1 cellular context compared by ENCODE assay signal in the genomic region with DNA sequence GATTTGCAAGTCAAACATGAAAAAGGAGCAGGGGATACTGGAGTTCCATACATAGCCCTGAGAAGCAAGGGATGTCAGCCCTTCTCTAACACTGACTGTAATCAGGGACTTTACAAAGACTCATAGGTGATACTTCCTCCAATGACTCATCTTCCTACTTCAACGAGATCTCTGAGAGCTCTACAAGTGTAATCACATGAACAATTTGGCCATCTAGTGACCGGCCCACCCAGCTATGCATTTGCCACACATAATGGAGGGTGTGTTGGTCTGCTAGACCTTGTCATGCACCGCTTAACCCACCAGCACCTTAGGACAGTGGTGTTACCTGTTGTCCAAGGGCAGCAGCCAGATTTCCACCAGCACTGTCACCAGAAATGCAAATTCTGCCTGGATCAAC.
A peak's percentile ranks its signal among the peaks of the same experiment; 100 is the strongest.
TF ChIP-seq lines count a peak whose summit lies in the region.

No MANE protein-coding gene starts in this region.

TF ChIP-seq in K562, 482 proteins besides CTCF, POLR2A, EP300 and RAD21 (continued from another document):
- TF ChIP-seq RBM15 (IDR thresholded peaks at IDR 0.05; ENCODE audit: insufficient read depth, low read length) (no peak), HEY1 (CRISPR knock-in tag; IDR thresholded peaks at IDR 0.05; ENCODE audit: borderline replicate concordance) (no peak), ZNF239 (CRISPR knock-in tag; IDR thresholded peaks at IDR 0.05) (no peak)
- TF ChIP-seq, protein P1, sequence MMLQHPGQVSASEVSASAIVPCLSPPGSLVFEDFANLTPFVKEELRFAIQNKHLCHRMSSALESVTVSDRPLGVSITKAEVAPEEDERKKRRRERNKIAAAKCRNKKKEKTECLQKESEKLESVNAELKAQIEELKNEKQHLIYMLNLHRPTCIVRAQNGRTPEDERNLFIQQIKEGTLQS (IDR thresholded peaks at IDR 0.05), result peak; percentile 66
- TF ChIP-seq, protein P1 (CRISPR knock-in tag; conservative IDR thresholded peaks at IDR 0.05), result no peak
